ENCODE assay signal across 25 cellular contexts in genomic region chr1:206753141-206753540, GRCh38. TPM values are rescaled to one million over a fixed set of nuclear protein-coding genes. Genes with fewer than 3 reads are reported as not detected.
DNase-seq lines count a peak whose midpoint lies in the region; ATAC-seq and TF ChIP-seq lines count a peak whose summit lies in the region.
"Had no signal": no experiment of that assay in that cellular context is flagged by ENCODE, and none has a peak within 500 bp of the region (broad histone marks: within the 10 kb centered on the region; RNA-seq: fewer than 3 reads in every experiment).

No MANE protein-coding gene starts in this region.

- H2AFZ ChIP-seq in neural progenitor cell (replicated peaks), result no peak overlapping the region

- H3K4me3 ChIP-seq in neural progenitor cell, result no peak overlapping the region
- H3K4me3 ChIP-seq: heart left ventricle, prostate gland, spleen, tibial nerve had no signal

- H3K4me3 Mint-ChIP-seq in activated naive CD8-positive, alpha-beta T cell treated with anti-CD3 and anti-CD28 coated beads, Interleukin-2, amount 50 U/mL, for 24 hours, result no peak overlapping the region
- no peak overlapping the region for H3K4me3 Mint-ChIP-seq in activated naive CD8-positive, alpha-beta T cell treated with anti-CD3 and anti-CD28 coated beads for 36 hours
- no peak overlapping the region for H3K4me3 Mint-ChIP-seq in dendritic cell treated with granulocyte-macrophage colony-stimulating factor and Interleukin-4, amounts not matched to agents 40 ng/mL and 50 ng/mL, for 4 days
- no peak overlapping the region for H3K4me3 Mint-ChIP-seq in neural progenitor cell
- H3K4me3 Mint-ChIP-seq: CD8-positive, alpha-beta T cell; memory B cell; nephron had no signal

- peaks cover 37% of the 10 kb centered on the region for H3K4me1 Mint-ChIP-seq in activated naive CD8-positive, alpha-beta T cell treated with anti-CD3 and anti-CD28 coated beads, Interleukin-2, amount 50 U/mL, for 24 hours
- H3K4me1 Mint-ChIP-seq in activated naive CD8-positive, alpha-beta T cell treated with anti-CD3 and anti-CD28 coated beads for 36 hours, result peaks cover 23% of the 10 kb centered on the region
- peaks cover 31% of the 10 kb centered on the region for H3K4me1 Mint-ChIP-seq in dendritic cell treated with granulocyte-macrophage colony-stimulating factor and Interleukin-4, amounts not matched to agents 40 ng/mL and 50 ng/mL, for 4 days (ENCODE audit: low read depth)
- H3K4me1 Mint-ChIP-seq in neural progenitor cell, result no peaks in the 10 kb centered on the region

- peak; percentile 25 for ATAC-seq in activated naive CD8-positive, alpha-beta T cell treated with anti-CD3 and anti-CD28 coated beads, Interleukin-2, amount 50 U/mL, for 24 hours
- ATAC-seq in HG02798 (IDR thresholded peaks at IDR 0.05; ENCODE audit: poor library complexity, unreplicated experiment), result no peak
- ATAC-seq: CD8-positive, alpha-beta T cell; heart left ventricle; SK-N-SH treated with all-trans-retinoic acid at 6 μM for 48 hours had no signal

- no peaks in the 10 kb centered on the region for H4K20me1 ChIP-seq in neural progenitor cell (ENCODE audit: low read depth)

- no peaks in the 10 kb centered on the region for H3K9me3 Mint-ChIP-seq in activated naive CD8-positive, alpha-beta T cell treated with anti-CD3 and anti-CD28 coated beads, Interleukin-2, amount 50 U/mL, for 24 hours
- H3K9me3 Mint-ChIP-seq in activated naive CD8-positive, alpha-beta T cell treated with anti-CD3 and anti-CD28 coated beads for 36 hours, result no peaks in the 10 kb centered on the region
- H3K9me3 Mint-ChIP-seq in dendritic cell treated with granulocyte-macrophage colony-stimulating factor and Interleukin-4, amounts not matched to agents 40 ng/mL and 50 ng/mL, for 4 days, result no peaks in the 10 kb centered on the region
- H3K9me3 Mint-ChIP-seq in neural progenitor cell, result no peaks in the 10 kb centered on the region
- H3K9me3 Mint-ChIP-seq: CD8-positive, alpha-beta T cell; memory B cell had no signal

- no peaks in the 10 kb centered on the region for H3K79me2 ChIP-seq in neural progenitor cell (ENCODE audit: low read depth)

- DNase-seq in activated naive CD8-positive, alpha-beta T cell treated with anti-CD3 and anti-CD28 coated beads, Interleukin-2, amount 50 U/mL, for 24 hours, result no peak
- no peak for DNase-seq in activated naive CD8-positive, alpha-beta T cell treated with anti-CD3 and anti-CD28 coated beads for 36 hours
- DNase-seq in NOMO-1 (lab: John Stamatoyannopoulos, UW; ENCODE audit: unreplicated experiment in 2 of 2) (peak; percentile 47 to 82), head of caudate nucleus (no peak), neural progenitor cell (ENCODE audit: low spot score) (no peak), NCI-H187 (lab: John Stamatoyannopoulos, UW) (no peak)
- DNase-seq: 8988T; activated CD4-positive, alpha-beta T cell treated with anti-CD3 and anti-CD28 coated beads for 48 hours; CD8-positive, alpha-beta T cell; dermis blood vessel endothelial cell; DMS79 treated with DMSO at 0.1 percent for 48 hours; erythroblast; heart left ventricle; islet precursor cell; MM.1S; NCI-H2081 treated with DMSO at 0.1 percent for 48 hours; NCI-H510A treated with DMSO at 0.1 percent for 48 hours; spleen had no signal

- no peaks in the 10 kb centered on the region for H3K36me3 ChIP-seq in neural progenitor cell
- H3K36me3 ChIP-seq: heart left ventricle, prostate gland, spleen, tibial nerve had no signal

- no peaks in the 10 kb centered on the region for H3K27me3 ChIP-seq in neural progenitor cell
- H3K27me3 ChIP-seq: heart left ventricle, spleen, tibial nerve had no signal

- no peaks in the 10 kb centered on the region for H3K4me1 ChIP-seq in neural progenitor cell
- H3K4me1 ChIP-seq: prostate gland, tibial nerve had no signal

- H3K36me3 Mint-ChIP-seq in activated naive CD8-positive, alpha-beta T cell treated with anti-CD3 and anti-CD28 coated beads, Interleukin-2, amount 50 U/mL, for 24 hours (ENCODE audit: low read depth), result no peaks in the 10 kb centered on the region
- H3K36me3 Mint-ChIP-seq in activated naive CD8-positive, alpha-beta T cell treated with anti-CD3 and anti-CD28 coated beads for 36 hours, result no peaks in the 10 kb centered on the region
- no peaks in the 10 kb centered on the region for H3K36me3 Mint-ChIP-seq in dendritic cell treated with granulocyte-macrophage colony-stimulating factor and Interleukin-4, amounts not matched to agents 40 ng/mL and 50 ng/mL, for 4 days (ENCODE audit: low read depth)
- no peaks in the 10 kb centered on the region for H3K36me3 Mint-ChIP-seq in neural progenitor cell
- H3K36me3 Mint-ChIP-seq: CD8-positive, alpha-beta T cell had no signal

- H3K9me3 ChIP-seq in neural progenitor cell (ENCODE audit: low read depth), result no peaks in the 10 kb centered on the region
- H3K9me3 ChIP-seq: prostate gland, spleen had no signal

- intact Hi-C loops in dendritic cell treated with granulocyte-macrophage colony-stimulating factor and Interleukin-4, amounts not matched to agents 40 ng/mL and 50 ng/mL, for 4 days (cut with micrococcal nuclease), result no loop called here
- intact Hi-C loops in head of caudate nucleus (cut with DNase I), result no loop called here

- H3F3A ChIP-seq in neural progenitor cell (ENCODE audit: low read depth), result no peaks in the 10 kb centered on the region

- no peak overlapping the region for H3K27ac ChIP-seq in neural progenitor cell
- H3K27ac ChIP-seq: heart left ventricle, prostate gland, tibial nerve had no signal

- no peaks in the 10 kb centered on the region for H3K27me3 Mint-ChIP-seq in activated naive CD8-positive, alpha-beta T cell treated with anti-CD3 and anti-CD28 coated beads, Interleukin-2, amount 50 U/mL, for 24 hours
- H3K27me3 Mint-ChIP-seq in activated naive CD8-positive, alpha-beta T cell treated with anti-CD3 and anti-CD28 coated beads for 36 hours, result no peaks in the 10 kb centered on the region
- peaks cover 2% of the 10 kb centered on the region for H3K27me3 Mint-ChIP-seq in dendritic cell treated with granulocyte-macrophage colony-stimulating factor and Interleukin-4, amounts not matched to agents 40 ng/mL and 50 ng/mL, for 4 days
- peaks cover 4% of the 10 kb centered on the region for H3K27me3 Mint-ChIP-seq in neural progenitor cell (ENCODE audit: insufficient read depth, low read depth)

- no peak for TF ChIP-seq CTCF in neural progenitor cell (IDR thresholded peaks at IDR 0.05)

- H3K9ac ChIP-seq in neural progenitor cell, result no peak overlapping the region

- H3K4me2 ChIP-seq in neural progenitor cell, result no peak overlapping the region

- no peak overlapping the region for H3K27ac Mint-ChIP-seq in activated naive CD8-positive, alpha-beta T cell treated with anti-CD3 and anti-CD28 coated beads, Interleukin-2, amount 50 U/mL, for 24 hours
- no peak overlapping the region for H3K27ac Mint-ChIP-seq in activated naive CD8-positive, alpha-beta T cell treated with anti-CD3 and anti-CD28 coated beads for 36 hours
- peak overlapping the region; percentile 45 for H3K27ac Mint-ChIP-seq in dendritic cell treated with granulocyte-macrophage colony-stimulating factor and Interleukin-4, amounts not matched to agents 40 ng/mL and 50 ng/mL, for 4 days
- H3K27ac Mint-ChIP-seq in neural progenitor cell, result no peak overlapping the region
- H3K27ac Mint-ChIP-seq: CD8-positive, alpha-beta T cell had no signal

RNA-seq across cellular contexts. Expression of gene IL19, which starts 17.4 kb away (rescaled TPM):
- not detected for total RNA-seq in activated naive CD8-positive, alpha-beta T cell treated with anti-CD3 and anti-CD28 coated beads for 36 hours
- not detected in 2 replicates for total RNA-seq in neural progenitor cell (ENCODE audit: low replicate concordance)
- total RNA-seq: CD8-positive, alpha-beta T cell; dermis blood vessel endothelial cell; heart left ventricle; prostate gland; tibial nerve had no signal

RNA-seq across cellular contexts. Expression of gene IL10, which starts 19.2 kb away (rescaled TPM):
- total RNA-seq in activated naive CD8-positive, alpha-beta T cell treated with anti-CD3 and anti-CD28 coated beads for 36 hours, result not detected
- not detected in 2 replicates for total RNA-seq in neural progenitor cell (ENCODE audit: low replicate concordance)
- total RNA-seq: dermis blood vessel endothelial cell, prostate gland had no signal

Comparison
In these comparisons a context has a peak if more than half of its experiments do, and no peak if none do; other contexts are left out.
1. DNase-seq: peak in NOMO-1 (2 of 2); none in activated naive CD8-positive, alpha-beta T cell treated with anti-CD3 and anti-CD28 coated beads, Interleukin-2, amount 50 U/mL, for 24 hours (single experiment), activated naive CD8-positive, alpha-beta T cell treated with anti-CD3 and anti-CD28 coated beads for 36 hours (single experiment), head of caudate nucleus (0 of 42), neural progenitor cell (single experiment) and NCI-H187 (0 of 2).